ENCODE assay signal across 12 cellular contexts in the genomic region with DNA sequence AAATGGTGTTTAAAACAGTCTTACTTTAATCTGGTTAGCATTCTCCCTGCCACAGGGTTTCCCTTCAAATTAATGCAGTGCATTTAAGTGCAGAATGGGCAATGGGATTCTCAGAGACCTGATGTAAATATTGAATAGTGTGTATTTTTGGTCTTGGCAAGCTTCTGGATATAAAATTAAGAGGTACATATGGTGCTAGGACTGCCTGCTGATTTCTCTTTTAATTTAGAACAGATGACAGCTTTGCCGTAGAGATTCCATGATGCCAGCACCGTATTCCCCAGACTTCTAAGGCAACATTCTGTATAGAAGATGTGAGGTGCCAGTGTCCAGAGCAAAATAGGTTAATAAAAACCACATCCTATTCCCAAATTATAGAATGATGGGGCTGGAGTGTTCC. TPM values are rescaled to one million over a fixed set of nuclear protein-coding genes. Genes with fewer than 3 reads are reported as not detected.
A peak's percentile ranks its signal among the peaks of the same experiment; 100 is the strongest.
DNase-seq lines count a peak whose midpoint lies in the region; ATAC-seq and TF ChIP-seq lines count a peak whose summit lies in the region.
"Had no signal": no experiment of that assay in that cellular context is flagged by ENCODE, and none has a peak within 500 bp of the region (broad histone marks: within the 10 kb centered on the region; RNA-seq: fewer than 3 reads in every experiment).

No MANE protein-coding gene starts in this region.

- peaks cover 30% of the 10 kb centered on the region for H3K4me1 ChIP-seq in PC-3 (ENCODE audit: insufficient read depth, low read length)

- H3F3A ChIP-seq in PC-3 (ENCODE audit: low read length, unreplicated experiment) = no peaks in the 10 kb centered on the region

- no peaks in the 10 kb centered on the region for H3K9me3 ChIP-seq in PC-3 (ENCODE audit: low read length)

- peaks cover 54% of the 10 kb centered on the region for H3K4me1 Mint-ChIP-seq in activated CD4-positive, alpha-beta memory T cell treated with anti-CD3 and anti-CD28 coated beads for 36 hours (ENCODE audit: low read depth)
- H3K4me1 Mint-ChIP-seq in activated CD4-positive, alpha-beta memory T cell treated with anti-CD3 and anti-CD28 coated beads, Interleukin-2, amount 10 ng/mL, durations not matched to agents 7 days and 5 days = peaks cover 52% of the 10 kb centered on the region
- H3K4me1 Mint-ChIP-seq in endothelial cell (ENCODE audit: unreplicated experiment) (peaks cover 33% of the 10 kb centered on the region), progenitor cell of endocrine pancreas (ENCODE audit: low read depth) (peaks cover 27% of the 10 kb centered on the region)

- DNase-seq in activated CD4-positive, alpha-beta memory T cell treated with anti-CD3 and anti-CD28 coated beads for 36 hours = no peak
- DNase-seq in activated CD4-positive, alpha-beta memory T cell treated with anti-CD3 and anti-CD28 coated beads, Interleukin-2, amount 10 ng/mL, durations not matched to agents 7 days and 5 days = no peak
- DNase-seq in PC-3 (no peak), endothelial cell (ENCODE audit: low spot score) (no peak), progenitor cell of endocrine pancreas (ENCODE audit: low spot score, unreplicated experiment) (no peak), GDM1 (lab: John Stamatoyannopoulos, UW) (no peak), mesenteric fat pad (ENCODE audit: low spot score) (no peak)
- DNase-seq: cortex of kidney, kidney, NCI-H1092 treated with DMSO at 0.1 percent for 48 hours had no signal

- BruUV-seq in PC-3 (replicated peaks; lab: Mats Ljungman, UMichigan) = no TSS peak

- peak overlapping the region; percentile 94 for H3K4me3 ChIP-seq in PC-3 (ENCODE audit: low read length)

- POLR2A ChIA-PET in activated CD4-positive, alpha-beta memory T cell treated with anti-CD3 and anti-CD28 coated beads for 36 hours (lab: Charles Lee) = no interaction called here
- POLR2A ChIA-PET in activated CD4-positive, alpha-beta memory T cell treated with anti-CD3 and anti-CD28 coated beads, Interleukin-2, amount 10 ng/mL, durations not matched to agents 7 days and 5 days (lab: Charles Lee) = interaction anchor here (1.5 to 2.7 kb wide), 3 partner anchors 9 to 190 kb away, joined by 5 to 20 read pairs (median 10); a partner anchor contains a TSS
- POLR2A ChIA-PET in PC-3 (lab: Charles Lee; ENCODE audit: unreplicated experiment) = no interaction called here

- CTCF ChIA-PET in activated CD4-positive, alpha-beta memory T cell treated with anti-CD3 and anti-CD28 coated beads for 36 hours (lab: Charles Lee) = interaction anchor here (0.6 to 4.7 kb wide), 3 partner anchors 9 to 226 kb away, joined by 3 to 25 read pairs (median 14); a partner anchor contains a TSS
- CTCF ChIA-PET in activated CD4-positive, alpha-beta memory T cell treated with anti-CD3 and anti-CD28 coated beads, Interleukin-2, amount 10 ng/mL, durations not matched to agents 7 days and 5 days (lab: Charles Lee) = interaction anchor here (1.1 to 2.2 kb wide), 2 partner anchors 9 to 645 kb away, joined by 4 to 8 read pairs; no protein-coding TSS in a partner anchor
- CTCF ChIA-PET in PC-3 (lab: Charles Lee) = no interaction called here

- ATAC-seq in PC-3 (no peak), GM18519 (IDR thresholded peaks at IDR 0.05; ENCODE audit: low FRiP score, unreplicated experiment) (no peak)
- ATAC-seq: stimulated activated effector memory CD8-positive, alpha-beta T cell treated with anti-CD3 and anti-CD28 coated beads, Interleukin-12 subunit alpha, Interleukin-12 subunit beta, amount 100 ng/mL, for 72 hours had no signal

- H3K9ac ChIP-seq in PC-3 (ENCODE audit: low read length) = peak overlapping the region; percentile 94

- H3K27ac ChIP-seq in PC-3 (ENCODE audit: low read length) = no peak overlapping the region

- TF ChIP-seq CTCF in PC-3 (conservative IDR thresholded peaks at IDR 0.05; ENCODE audit: low read depth, low read length) = no peak
- no peak for TF ChIP-seq CTCF in endothelial cell (IDR thresholded peaks at IDR 0.05; ENCODE audit: unreplicated experiment)
- TF ChIP-seq CTCF in progenitor cell of endocrine pancreas (IDR thresholded peaks at IDR 0.05; ENCODE audit: unreplicated experiment) = no peak

- no peak overlapping the region for H2AFZ ChIP-seq in PC-3 (ENCODE audit: low read length)

- peaks cover 13% of the 10 kb centered on the region; the same call in 1 of the 2 replicates for H3K36me3 ChIP-seq in PC-3 (ENCODE audit: low read depth, low read length)

- H3K4me2 ChIP-seq in PC-3 (ENCODE audit: low read length) = peak overlapping the region; percentile 91

- no peaks in the 10 kb centered on the region for H3K27me3 ChIP-seq in PC-3 (ENCODE audit: low read length)

- H3K36me3 Mint-ChIP-seq in activated CD4-positive, alpha-beta memory T cell treated with anti-CD3 and anti-CD28 coated beads for 36 hours = peaks cover 24% of the 10 kb centered on the region
- peaks cover 33% of the 10 kb centered on the region for H3K36me3 Mint-ChIP-seq in activated CD4-positive, alpha-beta memory T cell treated with anti-CD3 and anti-CD28 coated beads, Interleukin-2, amount 10 ng/mL, durations not matched to agents 7 days and 5 days (ENCODE audit: low read depth)
- H3K36me3 Mint-ChIP-seq in endothelial cell (ENCODE audit: low read depth, unreplicated experiment) (peaks cover 3% of the 10 kb centered on the region), progenitor cell of endocrine pancreas (ENCODE audit: insufficient read depth) (peaks cover 7% of the 10 kb centered on the region)

- H3K27ac Mint-ChIP-seq in activated CD4-positive, alpha-beta memory T cell treated with anti-CD3 and anti-CD28 coated beads for 36 hours = peak overlapping the region; percentile 99
- H3K27ac Mint-ChIP-seq in activated CD4-positive, alpha-beta memory T cell treated with anti-CD3 and anti-CD28 coated beads, Interleukin-2, amount 10 ng/mL, durations not matched to agents 7 days and 5 days = no peak overlapping the region
- H3K27ac Mint-ChIP-seq in endothelial cell (ENCODE audit: unreplicated experiment) = no peak overlapping the region
- peak overlapping the region; percentile 99 for H3K27ac Mint-ChIP-seq in progenitor cell of endocrine pancreas

- H3K9me2 ChIP-seq in PC-3 (replicated peaks; ENCODE audit: low read length) = no peaks in the 10 kb centered on the region

- peaks cover 81% of the 10 kb centered on the region for H3K79me2 ChIP-seq in PC-3 (ENCODE audit: low read length)

- peaks cover 34% of the 10 kb centered on the region for H4K20me1 ChIP-seq in PC-3 (ENCODE audit: low read length)

- no peaks in the 10 kb centered on the region for H3K9me3 Mint-ChIP-seq in activated CD4-positive, alpha-beta memory T cell treated with anti-CD3 and anti-CD28 coated beads for 36 hours
- H3K9me3 Mint-ChIP-seq in activated CD4-positive, alpha-beta memory T cell treated with anti-CD3 and anti-CD28 coated beads, Interleukin-2, amount 10 ng/mL, durations not matched to agents 7 days and 5 days = no peaks in the 10 kb centered on the region
- H3K9me3 Mint-ChIP-seq in endothelial cell (ENCODE audit: unreplicated experiment) (no peaks in the 10 kb centered on the region), progenitor cell of endocrine pancreas (ENCODE audit: low read depth) (no peaks in the 10 kb centered on the region)
- H3K9me3 Mint-ChIP-seq: stimulated activated effector memory CD8-positive, alpha-beta T cell treated with anti-CD3 and anti-CD28 coated beads, Interleukin-12 subunit alpha, Interleukin-12 subunit beta, amount 100 ng/mL, for 72 hours had no signal

- H3K27me3 Mint-ChIP-seq in activated CD4-positive, alpha-beta memory T cell treated with anti-CD3 and anti-CD28 coated beads for 36 hours = peaks cover 4% of the 10 kb centered on the region
- peaks cover 17% of the 10 kb centered on the region for H3K27me3 Mint-ChIP-seq in activated CD4-positive, alpha-beta memory T cell treated with anti-CD3 and anti-CD28 coated beads, Interleukin-2, amount 10 ng/mL, durations not matched to agents 7 days and 5 days
- H3K27me3 Mint-ChIP-seq in endothelial cell (ENCODE audit: unreplicated experiment) (peaks cover 13% of the 10 kb centered on the region), progenitor cell of endocrine pancreas (peaks cover 4% of the 10 kb centered on the region)

- H3K4me3 Mint-ChIP-seq in activated CD4-positive, alpha-beta memory T cell treated with anti-CD3 and anti-CD28 coated beads for 36 hours = peak overlapping the region; percentile 98
- no peak overlapping the region for H3K4me3 Mint-ChIP-seq in activated CD4-positive, alpha-beta memory T cell treated with anti-CD3 and anti-CD28 coated beads, Interleukin-2, amount 10 ng/mL, durations not matched to agents 7 days and 5 days
- H3K4me3 Mint-ChIP-seq in endothelial cell (ENCODE audit: unreplicated experiment) = peak overlapping the region; percentile 100
- peak overlapping the region; percentile 99 for H3K4me3 Mint-ChIP-seq in progenitor cell of endocrine pancreas (ENCODE audit: low read depth)

- intact Hi-C loops in activated CD4-positive, alpha-beta memory T cell treated with anti-CD3 and anti-CD28 coated beads for 36 hours (cut with micrococcal nuclease) = loop anchor here (5.0 kb wide), 1 partner anchor 227 kb away; no protein-coding TSS in a partner anchor
- intact Hi-C loops in PC-3 (cut with micrococcal nuclease) = no loop called here

RNA-seq across cellular contexts. Expression of a gene that starts 1.9 kb away (rescaled TPM):
- 10 to 100 TPM; 55.6 to 62.3 TPM for total RNA-seq in activated CD4-positive, alpha-beta memory T cell treated with anti-CD3 and anti-CD28 coated beads for 36 hours
- 10 to 100 TPM; 43.4 to 44.9 TPM for total RNA-seq in activated CD4-positive, alpha-beta memory T cell treated with anti-CD3 and anti-CD28 coated beads, Interleukin-2, amount 10 ng/mL, durations not matched to agents 7 days and 5 days
- total RNA-seq in PC-3 (2014; rRNA removed) (33.7 and 34.7 TPM in 2 replicates), endothelial cell (ENCODE audit: unreplicated experiment) (37.2 TPM), progenitor cell of endocrine pancreas (73.4 and 85.9 TPM in 2 replicates), mesenteric fat pad (38.8 TPM)

Comparison
In these comparisons a context has a peak if more than half of its experiments do, and no peak if none do; other contexts are left out.
1. H3K27ac Mint-ChIP-seq: peak in activated CD4-positive, alpha-beta memory T cell treated with anti-CD3 and anti-CD28 coated beads for 36 hours (single experiment) and progenitor cell of endocrine pancreas (single experiment); none in activated CD4-positive, alpha-beta memory T cell treated with anti-CD3 and anti-CD28 coated beads, Interleukin-2, amount 10 ng/mL, durations not matched to agents 7 days and 5 days (single experiment) and endothelial cell (single experiment).